ENCODE assay signal across 8 cellular contexts in genomic region chr19:43784251-43784980, GRCh38. TPM values are rescaled to one million over a fixed set of nuclear protein-coding genes. Genes with fewer than 3 reads are reported as not detected.
DNase-seq lines count a peak whose midpoint lies in the region; ATAC-seq, FAIRE-seq and TF ChIP-seq lines count a peak whose summit lies in the region.

No MANE protein-coding gene starts in this region.

- peak overlapping the region; percentile 62 to 93 (median 80) for H3K4me2 ChIP-seq in BLaER1 treated with 17β-estradiol and CSF1 and Interleukin-3, amounts not matched to agents 10 nM and 100 nM
- H3K4me2 ChIP-seq in endothelial cell of umbilical vein (ENCODE audit: insufficient read depth, low read length) (no peak overlapping the region), smooth muscle cell (peak overlapping the region; percentile 69)

- peak; percentile 87 for FAIRE-seq in endothelial cell of umbilical vein (lab: Jason Lieb, UNC)

- no TSS peak for BruUV-seq in endothelial cell of umbilical vein (replicated peaks; lab: Mats Ljungman, UMichigan)

- WGBS in smooth muscle cell (ENCODE audit: low lambda C conversion rate), result 63% methylated on average over 4 of the region's 4 CpGs
- WGBS in sigmoid colon, 2 donors, result 20 to 41% methylated on average over 4 of the region's 4 CpGs

- peak overlapping the region in 3 of 10 experiments; percentile 2 to 31 (median 5); a peak in 5 of 20 replicates for H3K4me3 ChIP-seq in BLaER1 treated with 17β-estradiol and CSF1 and Interleukin-3, amounts not matched to agents 10 nM and 100 nM
- no peak overlapping the region for H3K4me3 ChIP-seq in endothelial cell of umbilical vein (replicated peaks in 1 of 3; ENCODE audit: insufficient read depth in 1 of 3, low read depth in 1 of 3, low read length in 3 of 3)
- no peak overlapping the region for H3K4me3 ChIP-seq in smooth muscle cell
- H3K4me3 ChIP-seq in sigmoid colon, result no peak overlapping the region

- H3F3A ChIP-seq in smooth muscle cell (ENCODE audit: low read depth), result no peaks in the 10 kb centered on the region

- H4K20me1 ChIP-seq in BLaER1 treated with 17β-estradiol and CSF1 and Interleukin-3, amounts not matched to agents 10 nM and 100 nM, result no peaks in the 10 kb centered on the region
- H4K20me1 ChIP-seq in endothelial cell of umbilical vein (replicated peaks; ENCODE audit: control insufficient read depth, extremely low read depth, insufficient read depth, low read length) (no peaks in the 10 kb centered on the region), smooth muscle cell (ENCODE audit: low read depth) (no peaks in the 10 kb centered on the region)

- POLR2A ChIA-PET in endothelial cell of umbilical vein (lab: Charles Lee), result no interaction called here

- H3K36me3 ChIP-seq in BLaER1 treated with 17β-estradiol and CSF1 and Interleukin-3, amounts not matched to agents 10 nM and 100 nM, result no peaks in the 10 kb centered on the region
- H3K36me3 ChIP-seq in KOPT-K1 (ENCODE audit: insufficient read depth, low read length), result no peaks in the 10 kb centered on the region
- H3K36me3 ChIP-seq in endothelial cell of umbilical vein (ENCODE audit: control insufficient read depth in 2 of 2, extremely low read depth in 1 of 2, insufficient read depth in 2 of 2, low read length in 2 of 2), result no peaks in the 10 kb centered on the region
- no peaks in the 10 kb centered on the region for H3K36me3 ChIP-seq in smooth muscle cell (ENCODE audit: low read depth)
- H3K36me3 ChIP-seq in sigmoid colon, result no peaks in the 10 kb centered on the region

- peak overlapping the region; percentile 65 to 79 (median 77) for H3K27ac ChIP-seq in BLaER1 treated with 17β-estradiol and CSF1 and Interleukin-3, amounts not matched to agents 10 nM and 100 nM
- peak overlapping the region; percentile 94 for H3K27ac ChIP-seq in KOPT-K1 (ENCODE audit: low read depth, low read length, poor library complexity, severe bottlenecking)
- no peak overlapping the region for H3K27ac ChIP-seq in endothelial cell of umbilical vein (ENCODE audit: insufficient read depth, low read depth, low read length)
- peak overlapping the region; percentile 70 for H3K27ac ChIP-seq in smooth muscle cell (ENCODE audit: low read depth)
- peak overlapping the region in 2 of 4 donors; percentile 42 for H3K27ac ChIP-seq in sigmoid colon

- dilution Hi-C loops in endothelial cell of umbilical vein (cut with MboI; ENCODE audit: extremely low pct_ligation_motif_present, low sequenced_read_pairs), result no loop called here

- H3K9me3 ChIP-seq in BLaER1 treated with 17β-estradiol and CSF1 and Interleukin-3, amounts not matched to agents 10 nM and 100 nM (replicated peaks in 1 of 11), result no peaks in the 10 kb centered on the region
- H3K9me3 ChIP-seq in KOPT-K1 (ENCODE audit: insufficient read depth, low read length, poor library complexity, severe bottlenecking), result no peaks in the 10 kb centered on the region
- H3K9me3 ChIP-seq in endothelial cell of umbilical vein (replicated peaks; ENCODE audit: control insufficient read depth, insufficient read depth, low read length), result no peaks in the 10 kb centered on the region
- no peaks in the 10 kb centered on the region for H3K9me3 ChIP-seq in smooth muscle cell (replicated peaks; ENCODE audit: low read depth)
- H3K9me3 ChIP-seq in sigmoid colon, result no peaks in the 10 kb centered on the region

- H2AFZ ChIP-seq in endothelial cell of umbilical vein (ENCODE audit: low read depth, low read length) (no peak overlapping the region), smooth muscle cell (ENCODE audit: low read depth) (no peak overlapping the region)

- CTCF ChIA-PET in endothelial cell of umbilical vein (lab: Charles Lee), result interaction anchor here (0.6 to 2.3 kb wide), 20 partner anchors 9 to 229 kb away, joined by 3 to 113 read pairs (median 5); partner anchors contain the start of gene SMG9

- H3K4me1 ChIP-seq in BLaER1 treated with 17β-estradiol and CSF1 and Interleukin-3, amounts not matched to agents 10 nM and 100 nM, result peaks cover 44 to 59% (median 52%) of the 10 kb centered on the region in 10 experiments
- H3K4me1 ChIP-seq in endothelial cell of umbilical vein (ENCODE audit: control insufficient read depth, extremely low read depth, insufficient read depth, low read length) (peaks cover 12% of the 10 kb centered on the region), smooth muscle cell (ENCODE audit: low read depth) (peaks cover 4% of the 10 kb centered on the region), sigmoid colon (peaks cover 0 to 13% (median 8%) of the 10 kb centered on the region in 4 donors)

- peak; percentile 60 for DNase-seq in activated CD4-positive, alpha-beta T cell treated with anti-CD3 and anti-CD28 coated beads, Interleukin-2, amount 50 U/mL, for 1 hour
- DNase-seq in endothelial cell of umbilical vein (ENCODE audit: low read depth, low spot score), result peak; percentile 62
- peak; percentile 10 for DNase-seq in smooth muscle cell (lab: John Stamatoyannopoulos, UW; ENCODE audit: unreplicated experiment)
- DNase-seq in sigmoid colon, result no peak
- no peak for DNase-seq in retina

- H3K9me1 ChIP-seq in endothelial cell of umbilical vein (replicated peaks; ENCODE audit: control insufficient read depth, extremely low read depth, insufficient read depth, low read length), result no peaks in the 10 kb centered on the region

- no peak for TF ChIP-seq EP300 in sigmoid colon (IDR thresholded peaks at IDR 0.05)

- intact Hi-C loops in endothelial cell of umbilical vein (cut with micrococcal nuclease) (no loop called here), sigmoid colon (cut with DNase I) (no loop called here)

- TF ChIP-seq CTCF in endothelial cell of umbilical vein (IDR thresholded peaks at IDR 0.05; ENCODE audit: extremely low read depth in 1 of 2, insufficient read depth in 1 of 2, low read depth in 1 of 2, low read length in 2 of 2) (no peak), smooth muscle cell (IDR thresholded peaks at IDR 0.05; ENCODE audit: borderline replicate concordance, insufficient read depth, poor library complexity, severe bottlenecking) (no peak), sigmoid colon (IDR thresholded peaks at IDR 0.05) (no peak)

- no peaks in the 10 kb centered on the region for H3K27me3 ChIP-seq in BLaER1 treated with 17β-estradiol and CSF1 and Interleukin-3, amounts not matched to agents 10 nM and 100 nM
- H3K27me3 ChIP-seq in endothelial cell of umbilical vein (ENCODE audit: control insufficient read depth in 2 of 2, insufficient read depth in 2 of 2, low read length in 2 of 2) (no peaks in the 10 kb centered on the region), smooth muscle cell (ENCODE audit: low read depth) (no peaks in the 10 kb centered on the region), sigmoid colon (peaks cover 2 to 33% (median 13%) of the 10 kb centered on the region in 3 donors)

- ATAC-seq in HG03439 (IDR thresholded peaks at IDR 0.05; ENCODE audit: unreplicated experiment), result no peak

- H3K9ac ChIP-seq in BLaER1 treated with 17β-estradiol and CSF1 and Interleukin-3, amounts not matched to agents 10 nM and 100 nM, result peak overlapping the region; percentile 52 to 72 (median 63); a peak in 20 of 22 replicates
- no peak overlapping the region for H3K9ac ChIP-seq in endothelial cell of umbilical vein (replicated peaks; ENCODE audit: extremely low read depth, insufficient read depth, low read length)
- no peak overlapping the region for H3K9ac ChIP-seq in smooth muscle cell (ENCODE audit: low read depth)

- no peak for TF ChIP-seq POLR2A in endothelial cell of umbilical vein (IDR thresholded peaks at IDR 0.05; ENCODE audit: low read depth, low read length)
- no peak for TF ChIP-seq POLR2A in sigmoid colon (IDR thresholded peaks at IDR 0.05)

- H3K79me2 ChIP-seq in endothelial cell of umbilical vein (ENCODE audit: control insufficient read depth, insufficient read depth, low read length) (no peaks in the 10 kb centered on the region), smooth muscle cell (ENCODE audit: low read depth) (no peaks in the 10 kb centered on the region)

RNA-seq across cellular contexts. Expression of gene KCNN4, which starts 3.6 kb away (rescaled TPM):
- total RNA-seq in endothelial cell of umbilical vein, result 0.35 TPM in 1 of 2 replicates, not detected in the other
- polyA plus RNA-seq in endothelial cell of umbilical vein, result 0.27 and 0.29 TPM in 2 replicates
- polyA plus RNA-seq in endothelial cell of umbilical vein (2011; cell fraction: cytosol; rRNA removed), result 0.14 and 0.16 TPM in 2 replicates
- 0.22 and 0.76 TPM in 2 replicates for polyA plus RNA-seq in endothelial cell of umbilical vein (2011; cell fraction: nucleus; rRNA removed)
- polyA plus RNA-seq in endothelial cell of umbilical vein (2012), result 0.26 TPM in 1 of 2 replicates, not detected in the other
- polyA minus RNA-seq in endothelial cell of umbilical vein, result 0.41 and 0.42 TPM in 2 replicates
- 26.3 TPM for polyA minus RNA-seq in endothelial cell of umbilical vein (2011; cell fraction: cytosol; rRNA and poly(A)+ RNA removed)
- polyA minus RNA-seq in endothelial cell of umbilical vein (2011; cell fraction: nucleus; rRNA and poly(A)+ RNA removed), result not detected in 2 replicates
- total RNA-seq in smooth muscle cell, result 4.0 and 5.4 TPM in 2 replicates
- 1.7 and 14.9 TPM in 2 replicates for polyA plus RNA-seq in smooth muscle cell
- total RNA-seq in sigmoid colon, result 1 to 10 TPM in 3 of 4 donors, under 1 TPM in 1; 0.71 to 3.3 (median 1.9) TPM
- 10 to 100 TPM in 1 of 3 donors, 1 to 10 TPM in 2; 3.7 to 48.7 (median 6.0) TPM for polyA plus RNA-seq in sigmoid colon

RNA-seq across cellular contexts. Expression of gene LYPD5, which starts 17.8 kb away (rescaled TPM):
- total RNA-seq in endothelial cell of umbilical vein, result not detected in 2 replicates
- 0.11 and 0.28 TPM in 2 replicates for polyA plus RNA-seq in endothelial cell of umbilical vein
- 0.08 and 0.12 TPM in 2 replicates for polyA plus RNA-seq in endothelial cell of umbilical vein (2011; cell fraction: cytosol; rRNA removed)
- 0.29 and 0.34 TPM in 2 replicates for polyA plus RNA-seq in endothelial cell of umbilical vein (2011; cell fraction: nucleus; rRNA removed)
- 0.16 and 0.25 TPM in 2 replicates for polyA plus RNA-seq in endothelial cell of umbilical vein (2012)
- not detected in 2 replicates for polyA minus RNA-seq in endothelial cell of umbilical vein
- polyA minus RNA-seq in endothelial cell of umbilical vein (2011; cell fraction: cytosol; rRNA and poly(A)+ RNA removed), result not detected
- polyA minus RNA-seq in endothelial cell of umbilical vein (2011; cell fraction: nucleus; rRNA and poly(A)+ RNA removed), result not detected in 2 replicates
- 3.1 and 6.9 TPM in 2 replicates for total RNA-seq in smooth muscle cell
- 1.2 and 2.7 TPM in 2 replicates for polyA plus RNA-seq in smooth muscle cell
- total RNA-seq in sigmoid colon, result 1 to 10 TPM in 3 of 4 donors, under 1 TPM in 1; 0.83 to 6.8 (median 1.5) TPM
- polyA plus RNA-seq in sigmoid colon, result 10 to 100 TPM in 1 of 3 donors, 1 to 10 TPM in 1, under 1 TPM in 1; 0.60 to 10.6 (median 2.1) TPM

RNA-seq across cellular contexts. Expression of gene SMG9, which starts 29.7 kb away (rescaled TPM):
- 45.0 and 53.3 TPM in 2 replicates for total RNA-seq in endothelial cell of umbilical vein
- polyA plus RNA-seq in endothelial cell of umbilical vein, result 25.5 and 26.4 TPM in 2 replicates
- polyA plus RNA-seq in endothelial cell of umbilical vein (2011; cell fraction: cytosol; rRNA removed), result 14.2 and 18.4 TPM in 2 replicates
- polyA plus RNA-seq in endothelial cell of umbilical vein (2011; cell fraction: nucleus; rRNA removed), result 57.7 and 62.5 TPM in 2 replicates
- 23.0 and 31.6 TPM in 2 replicates for polyA plus RNA-seq in endothelial cell of umbilical vein (2012)
- polyA minus RNA-seq in endothelial cell of umbilical vein, result 14.6 and 23.5 TPM in 2 replicates
- polyA minus RNA-seq in endothelial cell of umbilical vein (2011; cell fraction: cytosol; rRNA and poly(A)+ RNA removed), result 14.7 TPM
- polyA minus RNA-seq in endothelial cell of umbilical vein (2011; cell fraction: nucleus; rRNA and poly(A)+ RNA removed), result 21.9 and 27.0 TPM in 2 replicates
- 12.8 and 13.2 TPM in 2 replicates for total RNA-seq in smooth muscle cell
- 39.2 and 46.6 TPM in 2 replicates for polyA plus RNA-seq in smooth muscle cell
- 10 to 100 TPM in 3 of 4 donors, 1 to 10 TPM in 1; 5.6 to 25.2 (median 13.8) TPM for total RNA-seq in sigmoid colon
- polyA plus RNA-seq in sigmoid colon, result 10 to 100 TPM in 1 of 3 donors, 1 to 10 TPM in 2; 6.2 to 36.5 (median 8.4) TPM

RNA-seq across cellular contexts. Expression of gene ZNF283, which starts 42.7 kb away (rescaled TPM):
- total RNA-seq in endothelial cell of umbilical vein, result 6.0 and 10.7 TPM in 2 replicates
- polyA plus RNA-seq in endothelial cell of umbilical vein, result 1.4 and 1.9 TPM in 2 replicates
- 1.7 TPM in 2 replicates for polyA plus RNA-seq in endothelial cell of umbilical vein (2011; cell fraction: cytosol; rRNA removed)
- 6.5 and 6.9 TPM in 2 replicates for polyA plus RNA-seq in endothelial cell of umbilical vein (2011; cell fraction: nucleus; rRNA removed)
- polyA plus RNA-seq in endothelial cell of umbilical vein (2012), result 4.0 and 5.0 TPM in 2 replicates
- polyA minus RNA-seq in endothelial cell of umbilical vein, result 4.7 and 5.4 TPM in 2 replicates
- polyA minus RNA-seq in endothelial cell of umbilical vein (2011; cell fraction: cytosol; rRNA and poly(A)+ RNA removed), result 4.4 TPM
- polyA minus RNA-seq in endothelial cell of umbilical vein (2011; cell fraction: nucleus; rRNA and poly(A)+ RNA removed), result 7.6 and 12.2 TPM in 2 replicates
- total RNA-seq in smooth muscle cell, result 4.1 and 8.0 TPM in 2 replicates
- 1.5 and 2.4 TPM in 2 replicates for polyA plus RNA-seq in smooth muscle cell
- 10 to 100 TPM; 10.7 to 14.9 (median 12.4) TPM for total RNA-seq in sigmoid colon
- 1 to 10 TPM; 1.2 to 3.2 (median 2.1) TPM for polyA plus RNA-seq in sigmoid colon

Comparison
In these comparisons a context has a peak if more than half of its experiments do, and no peak if none do; other contexts are left out.
1. H3K9ac ChIP-seq: peak in BLaER1 treated with 17β-estradiol and CSF1 and Interleukin-3, amounts not matched to agents 10 nM and 100 nM (11 of 11); none in endothelial cell of umbilical vein (single experiment) and smooth muscle cell (single experiment).
2. DNase-seq: peak in activated CD4-positive, alpha-beta T cell treated with anti-CD3 and anti-CD28 coated beads, Interleukin-2, amount 50 U/mL, for 1 hour (single experiment), endothelial cell of umbilical vein (single experiment) and smooth muscle cell (single experiment); none in sigmoid colon (single experiment) and retina (single experiment).